ENCODE assay signal across 33 cellular contexts in the genomic region with DNA sequence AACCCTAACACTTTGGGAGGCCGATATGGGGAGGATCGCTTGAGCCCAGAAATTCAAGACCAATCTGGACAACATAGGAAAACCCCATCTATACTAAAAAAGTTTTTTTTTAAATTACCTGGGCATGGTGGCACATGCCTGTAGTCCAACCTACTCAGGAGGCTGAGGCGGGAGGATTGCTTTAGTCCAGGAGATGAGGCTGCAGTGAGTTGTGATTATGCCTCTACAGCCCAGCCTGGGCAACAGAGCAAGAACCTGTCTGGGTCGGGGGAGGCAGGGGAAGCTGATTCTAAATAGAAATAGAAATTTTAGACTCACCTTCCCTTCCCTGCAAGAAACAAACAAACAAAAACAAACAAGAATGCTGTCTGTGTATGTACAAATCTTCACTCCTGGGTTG. TPM values are rescaled to one million over a fixed set of nuclear protein-coding genes. Genes with fewer than 3 reads are reported as not detected.
"Had no signal": no experiment of that assay in that cellular context is flagged by ENCODE, and none has a peak within 500 bp of the region (broad histone marks: within the 10 kb centered on the region; RNA-seq: fewer than 3 reads in every experiment).

No MANE protein-coding gene starts in this region.

- H3K27me3 ChIP-seq: adrenal gland, ascending aorta, body of pancreas, breast epithelium, cardiac muscle cell had no signal

- H3K27ac ChIP-seq: adrenal gland, ascending aorta, body of pancreas, brain microvascular endothelial cell, breast epithelium, cardiac muscle cell had no signal

- H3K36me3 ChIP-seq: adrenal gland, ascending aorta, brain microvascular endothelial cell, breast epithelium, cardiac muscle cell had no signal

- H3K9me3 ChIP-seq: adrenal gland, ascending aorta, body of pancreas, breast epithelium had no signal

- ATAC-seq: activated naive CD4-positive, alpha-beta T cell treated with anti-CD3 and anti-CD28 coated beads, Interleukin-2, amount 50 U/mL, for 72 hours; activated naive CD8-positive, alpha-beta T cell treated with anti-CD3 and anti-CD28 coated beads, Interleukin-2, amount 50 U/mL, for 24 hours; activated T-cell treated with anti-CD3 and anti-CD28 coated beads, Interleukin-2, amount 50 U/mL, for 4 hours; activated T-cell treated with anti-CD3 and anti-CD28 coated beads, Interleukin-2, amount 50 U/mL, for 72 hours; activated T-helper 17 cell treated with anti-CD3 and anti-CD28 coated beads, Interleukin-2, amount 50 U/mL, for 72 hours; body of pancreas had no signal

- DNase-seq: activated effector memory CD4-positive, alpha-beta T cell treated with anti-CD3 and anti-CD28 coated beads, Interleukin-2, amount 50 U/mL, for 16 hours; activated effector memory CD4-positive, alpha-beta T cell treated with Interleukin-2 at 50 U/mL for 16 hours; activated gamma-delta T cell; activated gamma-delta T cell treated with Interleukin-2 at 50 U/mL for 16 hours; activated naive CD4-positive, alpha-beta T cell; activated naive CD4-positive, alpha-beta T cell treated with anti-CD3 and anti-CD28 coated beads for 36 hours; activated naive CD4-positive, alpha-beta T cell treated with anti-CD3 and anti-CD28 coated beads, Interleukin-2, amount 10 ng/mL, durations not matched to agents 7 days and 5 days; activated naive CD4-positive, alpha-beta T cell treated with anti-CD3 and anti-CD28 coated beads, Interleukin-2, amount 50 U/mL, for 16 hours; activated naive CD4-positive, alpha-beta T cell treated with Interleukin-2 at 50 U/mL for 16 hours; activated naive CD8-positive, alpha-beta T cell treated with anti-CD3 and anti-CD28 coated beads for 36 hours; activated naive CD8-positive, alpha-beta T cell treated with anti-CD3 and anti-CD28 coated beads, Interleukin-2, amount 10 ng/mL, durations not matched to agents 7 days and 5 days; activated naive CD8-positive, alpha-beta T cell treated with anti-CD3 and anti-CD28 coated beads, Interleukin-2, amount 50 U/mL, for 24 hours; activated T-cell treated with anti-CD3 and anti-CD28 coated beads, Interleukin-2, amount 50 U/mL, for 1 hour; activated T-cell treated with anti-CD3 and anti-CD28 coated beads, Interleukin-2, amount 50 U/mL, for 24 hours; activated T-cell treated with anti-CD3 and anti-CD28 coated beads, Interleukin-2, amount 50 U/mL, for 4 hours; activated T-cell treated with anti-CD3 and anti-CD28 coated beads, Interleukin-2, amount 50 U/mL, for 48 hours; activated T-cell treated with anti-CD3 and anti-CD28 coated beads, Interleukin-2, amount 50 U/mL, for 72 hours; adrenal gland; amniotic stem cell; amygdala; anterior cingulate cortex; body of pancreas; brain microvascular endothelial cell; caudate nucleus; central memory CD4-positive, alpha-beta T cell; cerebellar nuclear complex had no signal

- FAIRE-seq: astrocyte, bronchial epithelial cell had no signal

- H3K4me1 ChIP-seq: adrenal gland, ascending aorta, breast epithelium had no signal

- H3K4me3 ChIP-seq: adrenal gland, ascending aorta, body of pancreas, breast epithelium, cardiac muscle cell had no signal

RNA-seq across cellular contexts. Expression of gene PRODH, which starts 52.9 kb away (rescaled TPM):
- total RNA-seq: activated naive CD8-positive, alpha-beta T cell treated with anti-CD3 and anti-CD28 coated beads for 36 hours had no signal
